10 cellular contexts compared by ENCODE assay signal in the genomic region with DNA sequence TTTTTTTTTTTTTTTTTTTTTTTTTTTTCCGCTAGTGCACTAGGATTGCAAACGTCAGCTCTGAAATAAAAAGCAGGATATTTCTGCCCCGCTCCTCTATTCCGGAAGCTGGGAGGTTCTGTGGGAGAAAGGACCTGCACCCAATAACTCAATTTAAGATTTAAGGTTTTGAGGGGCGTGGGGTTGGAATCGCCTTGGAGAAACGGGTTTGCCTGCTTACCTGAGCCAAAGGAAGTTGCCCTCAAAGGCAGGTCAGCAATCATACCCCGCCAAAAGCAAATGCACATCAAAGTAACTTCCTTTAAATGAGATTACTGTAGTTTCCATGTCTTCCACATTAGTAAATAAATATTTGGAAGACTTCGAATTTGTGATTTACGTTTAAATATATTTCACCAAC. TPM values are rescaled to one million over a fixed set of nuclear protein-coding genes. Genes with fewer than 3 reads are reported as not detected.
A peak's percentile ranks its signal among the peaks of the same experiment; 100 is the strongest.
DNase-seq lines count a peak whose midpoint lies in the region; ATAC-seq and TF ChIP-seq lines count a peak whose summit lies in the region.
"Had no signal": no experiment of that assay in that cellular context is flagged by ENCODE, and none has a peak within 500 bp of the region (broad histone marks: within the 10 kb centered on the region; RNA-seq: fewer than 3 reads in every experiment).

No MANE protein-coding gene starts in this region.

- no peak for ATAC-seq in HG02981 (IDR thresholded peaks at IDR 0.05; ENCODE audit: unreplicated experiment)
- ATAC-seq in HG02588 (IDR thresholded peaks at IDR 0.05; ENCODE audit: unreplicated experiment): no peak
- no peak for ATAC-seq in GM19397 (IDR thresholded peaks at IDR 0.05; ENCODE audit: unreplicated experiment)

- no peaks in the 10 kb centered on the region for H3K9me3 ChIP-seq in neural progenitor cell (ENCODE audit: low read depth)

- H3F3A ChIP-seq in neural progenitor cell (ENCODE audit: low read depth): no peaks in the 10 kb centered on the region

- no peak overlapping the region for H2AFZ ChIP-seq in neural progenitor cell (replicated peaks)

- no peaks in the 10 kb centered on the region for H3K36me3 ChIP-seq in neural progenitor cell

- no peaks in the 10 kb centered on the region for H3K9me3 Mint-ChIP-seq in neural progenitor cell
- H3K9me3 Mint-ChIP-seq: activated naive CD4-positive, alpha-beta T cell treated with anti-CD3 and anti-CD28 coated beads for 36 hours had no signal

- H3K9ac ChIP-seq in neural progenitor cell: no peak overlapping the region

- H3K27ac ChIP-seq in RWPE1 (no peak overlapping the region), neural progenitor cell (no peak overlapping the region)

- POLR2A ChIA-PET in RWPE1 (lab: Yijun Ruan, JAX; ENCODE audit: low non-redundant PET): no interaction called here

- H3K36me3 Mint-ChIP-seq in neural progenitor cell: no peaks in the 10 kb centered on the region

- TF ChIP-seq CTCF in RWPE1 (conservative IDR thresholded peaks at IDR 0.05; ENCODE audit: low read depth): no peak
- TF ChIP-seq CTCF in epithelial cell of proximal tubule (conservative IDR thresholded peaks at IDR 0.05; ENCODE audit: low read depth, low read length): no peak
- no peak for TF ChIP-seq CTCF in neural progenitor cell (IDR thresholded peaks at IDR 0.05)

- H3K79me2 ChIP-seq in neural progenitor cell (ENCODE audit: low read depth): no peaks in the 10 kb centered on the region

- peaks cover 14% of the 10 kb centered on the region for H3K4me1 Mint-ChIP-seq in neural progenitor cell

- peaks cover 28% of the 10 kb centered on the region for H3K27me3 Mint-ChIP-seq in neural progenitor cell (ENCODE audit: insufficient read depth, low read depth)

- peak overlapping the region; percentile 94 for H3K4me2 ChIP-seq in neural progenitor cell

- H3K4me3 Mint-ChIP-seq in neural progenitor cell: peak overlapping the region; percentile 87

- H3K4me3 ChIP-seq in epithelial cell of proximal tubule (ENCODE audit: low read depth, low read length) (peak overlapping the region; percentile 87), neural progenitor cell (peak overlapping the region; percentile 65)
- H3K4me3 ChIP-seq: K562 had no signal

- H3K27ac Mint-ChIP-seq in neural progenitor cell: no peak overlapping the region
- H3K27ac Mint-ChIP-seq: activated naive CD4-positive, alpha-beta T cell treated with anti-CD3 and anti-CD28 coated beads for 36 hours had no signal

- peaks cover 16% of the 10 kb centered on the region for H3K4me1 ChIP-seq in neural progenitor cell

- H4K20me1 ChIP-seq in neural progenitor cell (ENCODE audit: low read depth): peaks cover 18% of the 10 kb centered on the region

- peaks cover 75% of the 10 kb centered on the region for H3K27me3 ChIP-seq in neural progenitor cell

- CTCF ChIA-PET in RWPE1 (lab: Yijun Ruan, JAX): interaction anchor here (0.5 to 1.4 kb wide), 5 partner anchors 189 to 906 kb away, joined by 3 to 7 read pairs (median 4); no protein-coding TSS in a partner anchor

- DNase-seq in DMS53 (lab: John Stamatoyannopoulos, UW) (peak; percentile 77), RWPE1 (ENCODE audit: low spot score) (peak; percentile 17), epithelial cell of proximal tubule (ENCODE audit: low read depth) (no peak), neural progenitor cell (ENCODE audit: low spot score) (no peak), DMS 273 (lab: John Stamatoyannopoulos, UW; ENCODE audit: unreplicated experiment) (no peak)

RNA-seq across cellular contexts. Expression of a gene that starts 1.0 kb away (rescaled TPM):
- total RNA-seq in epithelial cell of proximal tubule (2.5 and 5.1 TPM in 2 replicates), neural progenitor cell (ENCODE audit: low replicate concordance) (not detected in 2 replicates)
- total RNA-seq: activated naive CD4-positive, alpha-beta T cell treated with anti-CD3 and anti-CD28 coated beads for 36 hours had no signal

Comparison
In these comparisons a context has a peak if more than half of its experiments do, and no peak if none do; other contexts are left out.
1. DNase-seq: peak in DMS53 (single experiment) and RWPE1 (single experiment); none in epithelial cell of proximal tubule (single experiment), neural progenitor cell (single experiment) and DMS 273 (single experiment).